In the genomic region with DNA sequence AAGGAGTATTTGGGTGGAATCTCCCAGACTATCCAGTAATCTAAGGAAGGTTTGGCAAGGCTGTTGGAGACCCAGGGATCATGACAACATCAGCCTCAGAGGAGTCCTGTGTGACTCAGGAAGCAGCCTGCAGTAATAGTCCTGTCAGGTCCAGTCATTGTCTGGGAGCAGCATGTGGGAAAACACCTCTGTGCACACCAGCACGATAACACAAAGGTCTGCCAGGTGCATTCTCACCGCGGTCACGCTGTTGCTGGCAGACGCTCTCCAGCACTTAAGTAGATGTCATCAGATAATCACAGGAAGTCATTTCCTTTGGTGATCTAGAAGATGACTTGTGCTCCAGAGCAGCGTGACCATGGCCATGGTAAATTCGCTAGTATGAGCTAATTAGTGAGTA, we compare ENCODE assay signal across 8 cellular contexts.
A peak's percentile ranks its signal among the peaks of the same experiment; 100 is the strongest.
DNase-seq lines count a peak whose midpoint lies in the region.

No MANE protein-coding gene starts in this region.

- DNase-seq in activated gamma-delta T cell treated with Interleukin-2 at 50 U/mL for 16 hours, result peak; percentile 16
- DNase-seq in activated gamma-delta T cell (lab: John Stamatoyannopoulos, UW), result no peak
- peak; percentile 44 for DNase-seq in NCI-H146 (lab: John Stamatoyannopoulos, UW)
- DNase-seq in activated effector memory CD4-positive, alpha-beta T cell treated with anti-CD3 and anti-CD28 coated beads, Interleukin-2, amount 50 U/mL, for 16 hours, result peak; percentile 76
- peak; percentile 39 for DNase-seq in stimulated activated CD8-positive, alpha-beta memory T cell treated with anti-CD3 and anti-CD28 coated beads, Interleukin-4, amount 100 ng/mL, for 48 hours
- no peak for DNase-seq in iPS-NIHi7 (ENCODE audit: extremely low spot score)
- DNase-seq in NCI-H1436 (lab: John Stamatoyannopoulos, UW), result no peak
- no peak for DNase-seq in midbrain (lab: John Stamatoyannopoulos, UW)

Comparison
In these comparisons a context has a peak if more than half of its experiments do, and no peak if none do; other contexts are left out.
1. DNase-seq: peak in activated gamma-delta T cell treated with Interleukin-2 at 50 U/mL for 16 hours (single experiment), NCI-H146 (single experiment), activated effector memory CD4-positive, alpha-beta T cell treated with anti-CD3 and anti-CD28 coated beads, Interleukin-2, amount 50 U/mL, for 16 hours (single experiment) and stimulated activated CD8-positive, alpha-beta memory T cell treated with anti-CD3 and anti-CD28 coated beads, Interleukin-4, amount 100 ng/mL, for 48 hours (single experiment); none in activated gamma-delta T cell (single experiment), iPS-NIHi7 (single experiment), NCI-H1436 (single experiment) and midbrain (single experiment).